In the genomic region with DNA sequence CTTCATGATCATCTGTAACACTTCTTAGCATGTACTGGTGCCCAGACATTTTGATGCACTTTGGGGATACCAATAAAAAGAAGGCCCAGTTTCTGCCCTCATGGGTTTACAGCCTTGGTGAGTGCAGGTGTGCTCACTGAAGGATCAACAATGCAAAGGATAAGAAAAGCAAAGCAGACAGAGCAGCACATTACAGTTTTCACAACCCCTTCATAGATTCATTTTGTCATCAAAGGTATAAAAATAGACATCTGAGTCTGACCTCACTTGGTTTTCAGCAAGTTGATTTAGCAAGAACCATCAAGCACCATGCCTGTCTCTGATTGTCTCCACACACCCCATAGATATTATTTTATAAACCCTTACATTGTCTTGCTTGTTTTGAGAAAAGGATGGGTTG, we compare ENCODE assay signal across 13 cellular contexts.
DNase-seq lines count a peak whose midpoint lies in the region; ATAC-seq and TF ChIP-seq lines count a peak whose summit lies in the region.
"Had no signal": no experiment of that assay in that cellular context is flagged by ENCODE, and none has a peak within 500 bp of the region (broad histone marks: within the 10 kb centered on the region; RNA-seq: fewer than 3 reads in every experiment).

No MANE protein-coding gene starts in this region.

- H3K27me3 ChIP-seq in neural progenitor cell = no peaks in the 10 kb centered on the region
- no peaks in the 10 kb centered on the region for H3K27me3 ChIP-seq in transverse colon
- H3K27me3 ChIP-seq: right atrium auricular region had no signal

- H3K4me1 ChIP-seq in neural progenitor cell (peaks cover 76% of the 10 kb centered on the region), mucosa of descending colon (ENCODE audit: low read depth) (peaks cover 22% of the 10 kb centered on the region), transverse colon (peaks cover 0 to 34% (median 21%) of the 10 kb centered on the region in 4 donors)

- intact Hi-C loops in mucosa of descending colon (cut with DNase I, micrococcal nuclease) = no loop called here
- intact Hi-C loops in transverse colon (cut with DNase I; ENCODE audit: low total_unique reads) = no loop called here

- H3K4me3 Mint-ChIP-seq in neural progenitor cell = no peak overlapping the region
- H3K4me3 Mint-ChIP-seq: central memory CD8-positive, alpha-beta T cell; H9 had no signal

- ATAC-seq in GM18870 (IDR thresholded peaks at IDR 0.05; ENCODE audit: unreplicated experiment) (peak; percentile 26), GM21737 (IDR thresholded peaks at IDR 0.05; ENCODE audit: unreplicated experiment) (peak; percentile 25), HG03439 (IDR thresholded peaks at IDR 0.05; ENCODE audit: unreplicated experiment) (peak; percentile 36), mucosa of descending colon (no peak)
- ATAC-seq: left ventricle myocardium superior had no signal

- DNase-seq in neural progenitor cell (ENCODE audit: low spot score) (no peak), mucosa of descending colon (no peak), transverse colon (no peak), superior temporal gyrus (ENCODE audit: extremely low spot score) (no peak)
- no peak for DNase-seq in stimulated activated CD4-positive, alpha-beta T cell treated with anti-CD3 and anti-CD28 coated beads, Interleukin-4, amount 100 ng/mL, for 24 hours
- DNase-seq: H9, left ventricle myocardium superior had no signal

- H3K4me2 ChIP-seq in neural progenitor cell = peak overlapping the region; percentile 74

- no peaks in the 10 kb centered on the region for H3K27me3 Mint-ChIP-seq in neural progenitor cell (ENCODE audit: insufficient read depth, low read depth)
- H3K27me3 Mint-ChIP-seq: central memory CD8-positive, alpha-beta T cell had no signal

- H3K9me3 Mint-ChIP-seq in neural progenitor cell = peaks cover 6% of the 10 kb centered on the region
- H3K9me3 Mint-ChIP-seq: activated T-helper 2 cell treated with anti-CD3 and anti-CD28 coated beads, Interferon-gamma antibody, Interleukin-2, Interleukin-4, amounts not matched to agents 10 μg/mL and 5 μg/mL and 100 μg/mL, durations not matched to agents 14 hours and 24 hours and 36 hours; central memory CD8-positive, alpha-beta T cell had no signal

- in situ Hi-C loops in transverse colon (cut with MboI; ENCODE audit: low pct_ligation_motif_present in 1 of 4, low pct_unique_long_range_greater_than_20kb in 1 of 4, low sequenced_read_pairs in 3 of 4) = no loop called here

- H3K36me3 ChIP-seq in neural progenitor cell (no peaks in the 10 kb centered on the region), mucosa of descending colon (ENCODE audit: low read depth) (no peaks in the 10 kb centered on the region), transverse colon (no peaks in the 10 kb centered on the region)
- H3K36me3 ChIP-seq: right atrium auricular region had no signal

- H3K4me1 Mint-ChIP-seq in neural progenitor cell = peaks cover 54% of the 10 kb centered on the region
- H3K4me1 Mint-ChIP-seq: central memory CD8-positive, alpha-beta T cell had no signal

- no peaks in the 10 kb centered on the region for H3K79me2 ChIP-seq in neural progenitor cell (ENCODE audit: low read depth)

- no peaks in the 10 kb centered on the region for H3K36me3 Mint-ChIP-seq in neural progenitor cell

- no peak overlapping the region for H3K27ac ChIP-seq in neural progenitor cell
- H3K27ac ChIP-seq in transverse colon = peak overlapping the region in 2 of 4 donors; percentile 35 to 64
- H3K27ac ChIP-seq: right atrium auricular region had no signal

- H3K9me3 ChIP-seq in neural progenitor cell (ENCODE audit: low read depth) (no peaks in the 10 kb centered on the region), mucosa of descending colon (no peaks in the 10 kb centered on the region), transverse colon (no peaks in the 10 kb centered on the region)
- H3K9me3 ChIP-seq: right atrium auricular region had no signal

- peaks cover 73% of the 10 kb centered on the region for H3F3A ChIP-seq in neural progenitor cell (ENCODE audit: low read depth)

- no peak for TF ChIP-seq CTCF in neural progenitor cell (IDR thresholded peaks at IDR 0.05)
- no peak for TF ChIP-seq CTCF in mucosa of descending colon (IDR thresholded peaks at IDR 0.05)
- no peak for TF ChIP-seq CTCF in transverse colon (IDR thresholded peaks at IDR 0.05)

- H3K27ac Mint-ChIP-seq in neural progenitor cell = no peak overlapping the region
- H3K27ac Mint-ChIP-seq: activated T-helper 2 cell treated with anti-CD3 and anti-CD28 coated beads, Interferon-gamma antibody, Interleukin-2, Interleukin-4, amounts not matched to agents 10 μg/mL and 5 μg/mL and 100 μg/mL, durations not matched to agents 14 hours and 24 hours and 36 hours; H9 had no signal

- H3K4me3 ChIP-seq in neural progenitor cell (no peak overlapping the region), mucosa of descending colon (no peak overlapping the region), transverse colon (no peak overlapping the region)
- H3K4me3 ChIP-seq: right atrium auricular region had no signal

- TF ChIP-seq EP300 in transverse colon (IDR thresholded peaks at IDR 0.05; ENCODE audit: low read depth) = no peak

- no peaks in the 10 kb centered on the region for H4K20me1 ChIP-seq in neural progenitor cell (ENCODE audit: low read depth)

- H3K9ac ChIP-seq in neural progenitor cell = no peak overlapping the region

- H2AFZ ChIP-seq in neural progenitor cell (replicated peaks) = no peak overlapping the region

- TF ChIP-seq POLR2A in transverse colon (IDR thresholded peaks at IDR 0.05) = no peak
